ENCODE assay signal across 11 cellular contexts in genomic region chr1:119279441-119280415, GRCh38.
DNase-seq lines count a peak whose midpoint lies in the region; ATAC-seq and TF ChIP-seq lines count a peak whose summit lies in the region.
"Had no signal": no experiment of that assay in that cellular context is flagged by ENCODE, and none has a peak within 500 bp of the region (broad histone marks: within the 10 kb centered on the region; RNA-seq: fewer than 3 reads in every experiment).

No MANE protein-coding gene starts in this region.

- H3K27ac Mint-ChIP-seq in HFFc6 = peak overlapping the region; percentile 90
- H3K27ac Mint-ChIP-seq: activated B cell treated with CpG ODN at 0.5 μM for 24 hours had no signal

- TF ChIP-seq CTCF in HFFc6 (IDR thresholded peaks at IDR 0.05) = no peak
- no peak for TF ChIP-seq CTCF in foreskin keratinocyte (conservative IDR thresholded peaks at IDR 0.05)

- DNase-seq in HFFc6 (peak; percentile 80), T1000 (lab: John Stamatoyannopoulos, UW) (peak; percentile 23), foreskin keratinocyte (peak; percentile 96), skeletal muscle cell (ENCODE audit: low read depth) (peak; percentile 49), SIG-M5 (lab: John Stamatoyannopoulos, UW) (no peak)
- DNase-seq in activated CD8-positive, alpha-beta memory T cell treated with anti-CD3 and anti-CD28 coated beads for 24 hours = no peak
- no peak for DNase-seq in activated CD8-positive, alpha-beta memory T cell treated with anti-CD3 and anti-CD28 coated beads, Interleukin-2, amount 50 U/mL, for 4 hours
- DNase-seq: activated B cell treated with CpG ODN at 0.5 μM for 24 hours, spleen had no signal

- H3K27me3 ChIP-seq in foreskin keratinocyte = no peaks in the 10 kb centered on the region
- H3K27me3 ChIP-seq: spleen had no signal

- ATAC-seq in foreskin keratinocyte (peak; percentile 98), GM19328 (IDR thresholded peaks at IDR 0.05; ENCODE audit: unreplicated experiment) (no peak)
- ATAC-seq: GM12878 had no signal

- H3K27ac ChIP-seq in foreskin keratinocyte = no peak overlapping the region
- H3K27ac ChIP-seq: spleen had no signal

- no peaks in the 10 kb centered on the region for H3K27me3 Mint-ChIP-seq in HFFc6 (ENCODE audit: insufficient read depth)

- peak overlapping the region; percentile 58; the same call in 1 of the 2 replicates for H3K4me3 Mint-ChIP-seq in HFFc6
- H3K4me3 Mint-ChIP-seq: activated B cell treated with CpG ODN at 0.5 μM for 24 hours had no signal

- peaks cover 40% of the 10 kb centered on the region for H3K4me1 Mint-ChIP-seq in HFFc6 (ENCODE audit: low read depth)
- H3K4me1 Mint-ChIP-seq: activated B cell treated with CpG ODN at 0.5 μM for 24 hours had no signal

- H3K9me3 Mint-ChIP-seq in HFFc6 = no peaks in the 10 kb centered on the region
- H3K9me3 Mint-ChIP-seq: activated B cell treated with CpG ODN at 0.5 μM for 24 hours had no signal

- H3K36me3 Mint-ChIP-seq in HFFc6 (ENCODE audit: low read depth) = no peaks in the 10 kb centered on the region

- no peak overlapping the region for H3K4me3 ChIP-seq in skeletal muscle cell (ENCODE audit: low read depth, low read length)
- H3K4me3 ChIP-seq: GM12878, spleen had no signal

- H3K4me1 ChIP-seq in foreskin keratinocyte = peaks cover 17% of the 10 kb centered on the region
- H3K4me1 ChIP-seq: spleen had no signal

Comparison
In these comparisons a context has a peak if more than half of its experiments do, and no peak if none do; other contexts are left out.
1. DNase-seq: peak in HFFc6 (single experiment), T1000 (single experiment), foreskin keratinocyte (2 of 2) and skeletal muscle cell (single experiment); none in SIG-M5 (single experiment), activated CD8-positive, alpha-beta memory T cell treated with anti-CD3 and anti-CD28 coated beads for 24 hours (single experiment) and activated CD8-positive, alpha-beta memory T cell treated with anti-CD3 and anti-CD28 coated beads, Interleukin-2, amount 50 U/mL, for 4 hours (single experiment).